Comparison of ENCODE assay signal across 8 cellular contexts in the genomic region with DNA sequence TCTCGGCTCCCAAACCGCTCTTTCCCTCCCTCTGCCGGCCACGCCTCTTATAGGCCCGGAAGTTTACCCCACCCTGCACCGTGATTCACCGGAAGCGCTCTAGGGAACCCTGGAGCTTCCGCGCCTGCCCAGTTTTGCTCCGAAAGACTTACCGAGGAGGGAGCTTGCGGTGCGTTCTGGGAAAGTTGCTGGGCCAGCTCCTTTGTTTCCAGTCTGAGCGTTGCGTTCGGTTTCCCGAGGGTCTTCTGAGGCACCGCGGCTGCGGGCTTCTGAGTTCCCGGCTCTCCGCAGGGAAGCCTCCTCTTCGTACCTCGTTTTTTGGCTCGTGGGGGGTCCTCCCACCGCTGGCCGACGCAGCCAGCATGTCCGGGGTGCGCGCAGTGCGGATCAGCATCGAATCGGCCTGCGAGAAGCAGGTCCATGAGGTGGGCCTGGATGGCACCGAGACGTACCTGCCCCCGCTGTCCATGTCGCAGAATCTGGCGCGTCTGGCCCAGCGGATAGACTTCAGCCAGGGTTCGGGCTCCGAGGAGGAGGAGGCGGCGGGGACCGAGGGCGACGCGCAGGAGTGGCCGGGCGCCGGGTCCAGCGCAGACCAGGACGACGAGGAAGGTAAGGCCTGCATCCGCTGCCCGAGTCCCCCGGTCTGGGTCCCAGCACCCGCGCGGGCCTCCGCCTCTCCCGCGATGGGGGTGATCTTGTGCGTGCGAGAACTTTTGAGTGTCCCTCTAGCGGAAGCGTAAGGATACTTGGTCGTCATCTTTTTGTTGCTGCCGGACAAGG. TPM values are rescaled to one million over a fixed set of nuclear protein-coding genes. Genes with fewer than 3 reads are reported as not detected.
DNase-seq lines count a peak whose midpoint lies in the region; ATAC-seq and TF ChIP-seq lines count a peak whose summit lies in the region.

A gene with protein sequence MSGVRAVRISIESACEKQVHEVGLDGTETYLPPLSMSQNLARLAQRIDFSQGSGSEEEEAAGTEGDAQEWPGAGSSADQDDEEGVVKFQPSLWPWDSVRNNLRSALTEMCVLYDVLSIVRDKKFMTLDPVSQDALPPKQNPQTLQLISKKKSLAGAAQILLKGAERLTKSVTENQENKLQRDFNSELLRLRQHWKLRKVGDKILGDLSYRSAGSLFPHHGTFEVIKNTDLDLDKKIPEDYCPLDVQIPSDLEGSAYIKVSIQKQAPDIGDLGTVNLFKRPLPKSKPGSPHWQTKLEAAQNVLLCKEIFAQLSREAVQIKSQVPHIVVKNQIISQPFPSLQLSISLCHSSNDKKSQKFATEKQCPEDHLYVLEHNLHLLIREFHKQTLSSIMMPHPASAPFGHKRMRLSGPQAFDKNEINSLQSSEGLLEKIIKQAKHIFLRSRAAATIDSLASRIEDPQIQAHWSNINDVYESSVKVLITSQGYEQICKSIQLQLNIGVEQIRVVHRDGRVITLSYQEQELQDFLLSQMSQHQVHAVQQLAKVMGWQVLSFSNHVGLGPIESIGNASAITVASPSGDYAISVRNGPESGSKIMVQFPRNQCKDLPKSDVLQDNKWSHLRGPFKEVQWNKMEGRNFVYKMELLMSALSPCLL (plus strand): TSS at position 131 of the 783 bp plus-strand sequence. CDS start 232 bp downstream, at position 363.

- intact Hi-C loops in esophagus muscularis mucosa (cut with DNase I) = loop anchor here (2.0 kb wide), 1 partner anchor 44 kb away; a partner anchor contains a TSS

- peaks cover 45% of the 10 kb centered on the region for H3K36me3 ChIP-seq in DND-41 (ENCODE audit: insufficient read depth, low read length)
- no peaks in the 10 kb centered on the region for H3K36me3 ChIP-seq in KMS-11 (ENCODE audit: insufficient read depth)
- peaks cover 0 to 16% (median 0%) of the 10 kb centered on the region in 3 donors for H3K36me3 ChIP-seq in Peyer's patch
- H3K36me3 ChIP-seq in esophagus muscularis mucosa = peaks cover 0 to 16% (median 13%) of the 10 kb centered on the region in 4 donors
- H3K36me3 ChIP-seq in muscle layer of duodenum (ENCODE audit: control insufficient read depth in 1 of 2, insufficient read depth in 2 of 2, low read length in 2 of 2) = peaks cover 4 to 7% of the 10 kb centered on the region in 2 donors

- TF ChIP-seq POLR2A in Peyer's patch (IDR thresholded peaks at IDR 0.05) (peak; percentile 66 to 87), esophagus muscularis mucosa (IDR thresholded peaks at IDR 0.05; ENCODE audit: low read depth) (no peak)

- TF ChIP-seq CTCF in DND-41 (IDR thresholded peaks at IDR 0.05; ENCODE audit: borderline replicate concordance, extremely low read depth, low read length, poor library complexity, severe bottlenecking) (peak; percentile 61), KMS-11 (conservative IDR thresholded peaks at IDR 0.05; ENCODE audit: low read depth, low read length) (peak; percentile 42), Peyer's patch (IDR thresholded peaks at IDR 0.05) (peak; percentile 20 to 58 (median 48)), esophagus muscularis mucosa (IDR thresholded peaks at IDR 0.05) (peak; percentile 34 to 57 (median 52))

- no peaks in the 10 kb centered on the region for H3K27me3 ChIP-seq in DND-41 (ENCODE audit: insufficient read depth, low read length, poor library complexity)
- H3K27me3 ChIP-seq in KMS-11 (ENCODE audit: insufficient read depth, low read depth) = no peaks in the 10 kb centered on the region
- H3K27me3 ChIP-seq in Peyer's patch = no peaks in the 10 kb centered on the region
- no peaks in the 10 kb centered on the region for H3K27me3 ChIP-seq in esophagus muscularis mucosa
- H3K27me3 ChIP-seq in muscle layer of duodenum (ENCODE audit: low read depth, low read length) = no peaks in the 10 kb centered on the region

- peak; percentile 95 for ATAC-seq in DND-41 (ENCODE audit: insufficient read depth, low read depth)
- ATAC-seq in GM21737 (IDR thresholded peaks at IDR 0.05; ENCODE audit: unreplicated experiment) = peak; percentile 96

- H3K4me3 ChIP-seq in DND-41 (ENCODE audit: low read depth in 1 of 2, low read length in 2 of 2) (peak within 1 kb of the TSS; percentile 80 to 92), KMS-11 (IDR thresholded peaks at IDR 0.05; ENCODE audit: insufficient read depth, low read depth, low read length) (no peak within 1 kb of the TSS), Peyer's patch (peak within 1 kb of the TSS; percentile 78 to 96 (median 87)), esophagus muscularis mucosa (peak within 1 kb of the TSS; percentile 80 to 98 (median 85)), muscle layer of duodenum (ENCODE audit: low read depth in 1 of 2, low read length in 2 of 2) (peak within 1 kb of the TSS; percentile 95 to 99)

- H3K4me1 ChIP-seq in DND-41 (ENCODE audit: insufficient read depth, low read length) (peaks cover 31% of the 10 kb centered on the region), KMS-11 (ENCODE audit: low read depth, poor library complexity, severe bottlenecking) (peaks cover 21% of the 10 kb centered on the region), Peyer's patch (peaks cover 0 to 28% (median 12%) of the 10 kb centered on the region in 4 donors), esophagus muscularis mucosa (peaks cover 29 to 39% (median 35%) of the 10 kb centered on the region in 4 donors), muscle layer of duodenum (ENCODE audit: control insufficient read depth in 1 of 2, insufficient read depth in 2 of 2, low read length in 2 of 2) (peaks cover 0 to 26% of the 10 kb centered on the region in 2 donors)

- TF ChIP-seq EP300 in esophagus muscularis mucosa (IDR thresholded peaks at IDR 0.05) = no peak

- H3K79me2 ChIP-seq in DND-41 (ENCODE audit: insufficient read depth, low read length) (peaks cover 60% of the 10 kb centered on the region), KMS-11 (ENCODE audit: insufficient read depth, low read depth) (peaks cover 43% of the 10 kb centered on the region)

- peak; percentile 94 for DNase-seq in DND-41
- DNase-seq in Peyer's patch = peak; percentile 92 to 97 (median 93)
- peak; percentile 92 for DNase-seq in activated T-cell treated with anti-CD3 and anti-CD28 coated beads, Interleukin-2, amount 50 U/mL, for 48 hours
- DNase-seq in esophagus muscularis mucosa (ENCODE audit: extremely low spot score) = peak; percentile 96
- peak; percentile 83 to 84 for DNase-seq in stimulated activated CD8-positive, alpha-beta memory T cell treated with anti-CD3 and anti-CD28 coated beads, Interleukin-7, amount 100 ng/mL, for 4 hours (ENCODE audit: low read depth in 2 of 2)

- H3K9ac ChIP-seq in DND-41 (ENCODE audit: low read depth, low read length) = peak within 1 kb of the TSS; percentile 95
- peak within 1 kb of the TSS; percentile 91 for H3K9ac ChIP-seq in KMS-11

- H3K9me3 ChIP-seq in DND-41 (ENCODE audit: insufficient read depth, low read length, severe bottlenecking) (no peaks in the 10 kb centered on the region), Peyer's patch (no peaks in the 10 kb centered on the region), esophagus muscularis mucosa (no peaks in the 10 kb centered on the region), muscle layer of duodenum (ENCODE audit: control insufficient read depth in 1 of 2, low read length in 2 of 2) (no peaks in the 10 kb centered on the region)

- H3K4me2 ChIP-seq in DND-41 (ENCODE audit: insufficient read depth, low read length) = peak within 1 kb of the TSS; percentile 91
- H3K4me2 ChIP-seq in KMS-11 = peak within 1 kb of the TSS; percentile 64

- peaks cover 34% of the 10 kb centered on the region for H4K20me1 ChIP-seq in DND-41 (ENCODE audit: insufficient read depth, low read length)
- no peaks in the 10 kb centered on the region for H4K20me1 ChIP-seq in KMS-11 (ENCODE audit: insufficient read depth)

- under 1% methylated on average over 30 of the region's 72 CpGs for WGBS in esophagus muscularis mucosa

- H3K27ac ChIP-seq in DND-41 (ENCODE audit: low read length) (peak within 1 kb of the TSS; percentile 94), KMS-11 (peak within 1 kb of the TSS; percentile 88), Peyer's patch (peak within 1 kb of the TSS; percentile 87 to 95 (median 94)), esophagus muscularis mucosa (replicated peaks in 1 of 4) (peak within 1 kb of the TSS; percentile 92 to 99 (median 94)), muscle layer of duodenum (ENCODE audit: low read length) (peak within 1 kb of the TSS; percentile 90)

- H2AFZ ChIP-seq in DND-41 (ENCODE audit: low read depth, low read length) (peak within 1 kb of the TSS; percentile 94), KMS-11 (ENCODE audit: low read depth) (peak within 1 kb of the TSS; percentile 62)

RNA-seq across cellular contexts. Expression of the gene that starts here (rescaled TPM):
- total RNA-seq in Peyer's patch (10 to 100 TPM; 22.3 to 33.8 (median 27.3) TPM), esophagus muscularis mucosa (10 to 100 TPM; 18.9 to 27.8 (median 22.3) TPM)
